1 cellular context compared by ENCODE assay signal in the genomic region with DNA sequence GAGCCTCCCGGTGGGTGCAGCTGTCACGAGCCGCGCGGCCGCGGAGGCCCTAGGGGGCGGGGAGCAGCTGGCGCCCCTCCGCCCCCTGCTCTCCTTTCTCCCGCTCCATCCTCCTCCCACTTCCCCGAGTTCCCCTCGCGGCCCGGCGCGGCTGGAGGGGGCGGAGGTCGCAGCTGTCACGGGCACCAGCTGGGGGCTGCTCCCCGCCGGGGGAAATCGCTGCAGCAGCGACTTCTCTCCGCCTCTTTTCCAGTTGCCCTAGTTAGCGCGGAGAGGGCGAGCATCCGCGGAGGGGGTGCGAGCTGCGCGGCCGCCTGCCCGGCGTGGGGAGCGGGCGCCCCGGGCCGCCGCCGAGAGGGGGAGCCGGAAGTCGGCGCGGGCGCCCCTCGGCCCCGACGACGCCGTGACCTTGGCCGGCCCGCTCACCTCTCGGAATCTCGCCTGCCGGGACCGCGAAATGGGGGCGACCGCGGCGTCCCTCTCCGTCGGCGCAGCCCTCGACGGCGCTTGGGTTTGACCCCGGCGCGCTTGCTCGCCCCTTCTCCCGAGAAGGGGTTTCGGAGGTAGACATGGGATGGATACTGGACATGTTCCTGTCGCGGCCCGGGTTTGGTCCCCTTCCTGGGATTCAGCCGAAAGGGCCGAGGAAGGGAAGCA.
TF ChIP-seq lines count a peak whose summit lies in the region.

No MANE protein-coding gene starts in this region.

TF ChIP-seq in HepG2, 621 proteins besides CTCF, POLR2A, EP300 and RAD21 (continued from another document and continues in another):
- TF ChIP-seq HOXA5 (CRISPR knock-in tag; IDR thresholded peaks at IDR 0.05) = no peak
- no peak for TF ChIP-seq ZNF10 (CRISPR knock-in tag; IDR thresholded peaks at IDR 0.05; ENCODE audit: borderline replicate concordance, low read depth)
- 0 out of 2 replicates have a peak, but pooled peaks have one; percentile 18 for TF ChIP-seq ZNF761 (CRISPR knock-in tag; conservative IDR thresholded peaks at IDR 0.05)
- TF ChIP-seq ASH2L (IDR thresholded peaks at IDR 0.05; ENCODE audit: insufficient read length, low read depth, low read length) = peak; percentile 22
- 0 out of 2 replicates have a peak, but pooled peaks have one; percentile 9 for TF ChIP-seq ZHX1 (CRISPR knock-in tag; IDR thresholded peaks at IDR 0.05; ENCODE audit: low read depth)
- no peak for TF ChIP-seq FOXP1 (IDR thresholded peaks at IDR 0.05)
- no peak for TF ChIP-seq FOXP1 (CRISPR knock-in tag; IDR thresholded peaks at IDR 0.05)
- TF ChIP-seq JUNB (CRISPR knock-in tag; IDR thresholded peaks at IDR 0.05; ENCODE audit: borderline replicate concordance) = no peak
- no peak for TF ChIP-seq TCF7L2 (IDR thresholded peaks at IDR 0.05; ENCODE audit: low read depth, low read length)
- TF ChIP-seq ARNT (IDR thresholded peaks at IDR 0.05) = no peak
- no peak for TF ChIP-seq DZIP1 (CRISPR knock-in tag; IDR thresholded peaks at IDR 0.05)
- no peak for TF ChIP-seq HNF4A (CRISPR knock-in tag; IDR thresholded peaks at IDR 0.05)
- TF ChIP-seq, protein P1, sequence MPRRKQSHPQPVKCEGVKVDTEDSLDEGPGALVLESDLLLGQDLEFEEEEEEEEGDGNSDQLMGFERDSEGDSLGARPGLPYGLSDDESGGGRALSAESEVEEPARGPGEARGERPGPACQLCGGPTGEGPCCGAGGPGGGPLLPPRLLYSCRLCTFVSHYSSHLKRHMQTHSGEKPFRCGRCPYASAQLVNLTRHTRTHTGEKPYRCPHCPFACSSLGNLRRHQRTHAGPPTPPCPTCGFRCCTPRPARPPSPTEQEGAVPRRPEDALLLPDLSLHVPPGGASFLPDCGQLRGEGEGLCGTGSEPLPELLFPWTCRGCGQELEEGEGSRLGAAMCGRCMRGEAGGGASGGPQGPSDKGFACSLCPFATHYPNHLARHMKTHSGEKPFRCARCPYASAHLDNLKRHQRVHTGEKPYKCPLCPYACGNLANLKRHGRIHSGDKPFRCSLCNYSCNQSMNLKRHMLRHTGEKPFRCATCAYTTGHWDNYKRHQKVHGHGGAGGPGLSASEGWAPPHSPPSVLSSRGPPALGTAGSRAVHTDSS (CRISPR knock-in tag; conservative IDR thresholded peaks at IDR 0.05) = no peak
- no peak for TF ChIP-seq ZNF234 (CRISPR knock-in tag; conservative IDR thresholded peaks at IDR 0.05)
- 0 out of 2 replicates have a peak, but pooled peaks have one; percentile 59 for TF ChIP-seq CSRNP1 (CRISPR knock-in tag; IDR thresholded peaks at IDR 0.05)
- peak; percentile 72; the same call in 1 of the 2 replicates for TF ChIP-seq KDM2A (CRISPR knock-in tag; IDR thresholded peaks at IDR 0.05; ENCODE audit: borderline replicate concordance, low read depth)
- no peak for TF ChIP-seq ZSCAN20 (CRISPR knock-in tag; IDR thresholded peaks at IDR 0.05; ENCODE audit: borderline replicate concordance)
- no peak for TF ChIP-seq ZC3H13 (CRISPR knock-in tag; IDR thresholded peaks at IDR 0.05)
- TF ChIP-seq ETS1 (CRISPR knock-in tag; IDR thresholded peaks at IDR 0.05) = 0 out of 2 replicates have a peak, but pooled peaks have one; percentile 15
- TF ChIP-seq SP5 (CRISPR knock-in tag; IDR thresholded peaks at IDR 0.05; ENCODE audit: borderline replicate concordance, low read depth) = no peak
- TF ChIP-seq ZNF792 (CRISPR knock-in tag; IDR thresholded peaks at IDR 0.05) = peak; percentile 9; the same call in 1 of the 2 replicates
- TF ChIP-seq RARG (CRISPR knock-in tag; IDR thresholded peaks at IDR 0.05; ENCODE audit: low read depth) = 0 out of 2 replicates have a peak, but pooled peaks have one; percentile 16
- TF ChIP-seq CEBPZ (IDR thresholded peaks at IDR 0.05; ENCODE audit: low read length) = no peak
- TF ChIP-seq ZKSCAN8 (CRISPR knock-in tag; IDR thresholded peaks at IDR 0.05; ENCODE audit: borderline replicate concordance) = no peak
- no peak for TF ChIP-seq KLF6 (CRISPR knock-in tag; IDR thresholded peaks at IDR 0.05)
- no peak for TF ChIP-seq KDM5A (IDR thresholded peaks at IDR 0.05; ENCODE audit: borderline replicate concordance, low read length)
- TF ChIP-seq ZNF773 (CRISPR knock-in tag; IDR thresholded peaks at IDR 0.05; ENCODE audit: borderline replicate concordance) = no peak
- TF ChIP-seq RFXANK (CRISPR knock-in tag; IDR thresholded peaks at IDR 0.05) = no peak
- no peak for TF ChIP-seq U2AF2 (IDR thresholded peaks at IDR 0.05; ENCODE audit: low read depth, low read length)
- TF ChIP-seq ARID2 (CRISPR knock-in tag; IDR thresholded peaks at IDR 0.05; ENCODE audit: borderline replicate concordance) = no peak
- TF ChIP-seq SRSF9 (IDR thresholded peaks at IDR 0.05; ENCODE audit: borderline replicate concordance, insufficient read depth, low read depth, low read length, poor library complexity, severe bottlenecking) = no peak
- no peak for TF ChIP-seq ZNF503 (CRISPR knock-in tag; IDR thresholded peaks at IDR 0.05)
- TF ChIP-seq CHCHD3 (CRISPR knock-in tag; IDR thresholded peaks at IDR 0.05) = no peak
- no peak for TF ChIP-seq HMGXB3 (CRISPR knock-in tag; IDR thresholded peaks at IDR 0.05; ENCODE audit: borderline replicate concordance)
- peak; percentile 62 for TF ChIP-seq PHF8 (CRISPR knock-in tag; IDR thresholded peaks at IDR 0.05)
- no peak for TF ChIP-seq ZNF431 (CRISPR knock-in tag; IDR thresholded peaks at IDR 0.05; ENCODE audit: borderline replicate concordance, low read depth)
- no peak for TF ChIP-seq MED13 (CRISPR knock-in tag; IDR thresholded peaks at IDR 0.05)
- no peak for TF ChIP-seq ZNF317 (CRISPR knock-in tag; IDR thresholded peaks at IDR 0.05)
